In genomic region chr7:69684955-69685631, GRCh38 we compare ENCODE assay signal across 1 cellular context.
TF ChIP-seq lines count a peak whose summit lies in the region.

No MANE protein-coding gene starts in this region.

TF ChIP-seq in GM12878, 131 proteins besides CTCF, POLR2A, EP300 and RAD21 (continued from another document and continues in another):
- TF ChIP-seq, protein P1, sequence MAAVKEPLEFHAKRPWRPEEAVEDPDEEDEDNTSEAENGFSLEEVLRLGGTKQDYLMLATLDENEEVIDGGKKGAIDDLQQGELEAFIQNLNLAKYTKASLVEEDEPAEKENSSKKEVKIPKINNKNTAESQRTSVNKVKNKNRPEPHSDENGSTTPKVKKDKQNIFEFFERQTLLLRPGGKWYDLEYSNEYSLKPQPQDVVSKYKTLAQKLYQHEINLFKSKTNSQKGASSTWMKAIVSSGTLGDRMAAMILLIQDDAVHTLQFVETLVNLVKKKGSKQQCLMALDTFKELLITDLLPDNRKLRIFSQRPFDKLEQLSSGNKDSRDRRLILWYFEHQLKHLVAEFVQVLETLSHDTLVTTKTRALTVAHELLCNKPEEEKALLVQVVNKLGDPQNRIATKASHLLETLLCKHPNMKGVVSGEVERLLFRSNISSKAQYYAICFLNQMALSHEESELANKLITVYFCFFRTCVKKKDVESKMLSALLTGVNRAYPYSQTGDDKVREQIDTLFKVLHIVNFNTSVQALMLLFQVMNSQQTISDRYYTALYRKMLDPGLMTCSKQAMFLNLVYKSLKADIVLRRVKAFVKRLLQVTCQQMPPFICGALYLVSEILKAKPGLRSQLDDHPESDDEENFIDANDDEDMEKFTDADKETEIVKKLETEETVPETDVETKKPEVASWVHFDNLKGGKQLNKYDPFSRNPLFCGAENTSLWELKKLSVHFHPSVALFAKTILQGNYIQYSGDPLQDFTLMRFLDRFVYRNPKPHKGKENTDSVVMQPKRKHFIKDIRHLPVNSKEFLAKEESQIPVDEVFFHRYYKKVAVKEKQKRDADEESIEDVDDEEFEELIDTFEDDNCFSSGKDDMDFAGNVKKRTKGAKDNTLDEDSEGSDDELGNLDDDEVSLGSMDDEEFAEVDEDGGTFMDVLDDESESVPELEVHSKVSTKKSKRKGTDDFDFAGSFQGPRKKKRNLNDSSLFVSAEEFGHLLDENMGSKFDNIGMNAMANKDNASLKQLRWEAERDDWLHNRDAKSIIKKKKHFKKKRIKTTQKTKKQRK (IDR thresholded peaks at IDR 0.05; ENCODE audit: low read depth, low read length) = no peak
- TF ChIP-seq RBBP5 (conservative IDR thresholded peaks at IDR 0.05) (no peak), NR2C2 (IDR thresholded peaks at IDR 0.05; ENCODE audit: borderline replicate concordance, control insufficient read depth, insufficient read length, low read depth) (no peak), NR2C1 (IDR thresholded peaks at IDR 0.05) (no peak), WRNIP1 (IDR thresholded peaks at IDR 0.05; ENCODE audit: borderline replicate concordance, low read depth, low read length) (no peak), BHLHE40 (IDR thresholded peaks at IDR 0.05; ENCODE audit: borderline replicate concordance in 1 of 2, low read depth in 2 of 2, low read length in 1 of 2) (peak; percentile 11 to 30; a peak in 1 of 4 replicates), IRF5 (IDR thresholded peaks at IDR 0.05; ENCODE audit: borderline replicate concordance) (no peak), CREM (IDR thresholded peaks at IDR 0.05; ENCODE audit: low read depth) (0 out of 2 replicates have a peak, but pooled peaks have one; percentile 28), PKNOX1 (IDR thresholded peaks at IDR 0.05) (no peak), NFYA (IDR thresholded peaks at IDR 0.05; ENCODE audit: borderline replicate concordance, low read depth, low read length) (no peak), TCF7 (IDR thresholded peaks at IDR 0.05; ENCODE audit: borderline replicate concordance) (no peak), RAD51 (IDR thresholded peaks at IDR 0.05) (no peak), ZBED1 (IDR thresholded peaks at IDR 0.05; ENCODE audit: borderline replicate concordance) (no peak), SIX5 (IDR thresholded peaks at IDR 0.05; ENCODE audit: low read depth, low read length, severe bottlenecking) (no peak), ZBTB33 (IDR thresholded peaks at IDR 0.05) (no peak), KLF5 (IDR thresholded peaks at IDR 0.05; ENCODE audit: partially characterized antibody) (no peak), EED (IDR thresholded peaks at IDR 0.05; ENCODE audit: low read depth) (0 out of 2 replicates have a peak, but pooled peaks have one; percentile 31), SRF (IDR thresholded peaks at IDR 0.05; ENCODE audit: low read depth in 2 of 2, low read length in 2 of 2) (no peak), BACH1 (IDR thresholded peaks at IDR 0.05; ENCODE audit: borderline replicate concordance) (no peak), ATF3 (IDR thresholded peaks at IDR 0.05; ENCODE audit: borderline replicate concordance, extremely low read depth, low read depth, low read length) (no peak), JUND (IDR thresholded peaks at IDR 0.05; ENCODE audit: low read depth, low read length) (no peak), IKZF2 (IDR thresholded peaks at IDR 0.05) (peak; percentile 89), TAF1 (IDR thresholded peaks at IDR 0.05; ENCODE audit: borderline replicate concordance, low read depth, low read length) (no peak), USF1 (IDR thresholded peaks at IDR 0.05; ENCODE audit: borderline replicate concordance, extremely low read length, insufficient read depth, low read depth, low read length) (no peak), ZNF24 (IDR thresholded peaks at IDR 0.05) (no peak), MTA3 (IDR thresholded peaks at IDR 0.05; ENCODE audit: borderline replicate concordance, low read length) (no peak)
- TF ChIP-seq, protein P2, sequence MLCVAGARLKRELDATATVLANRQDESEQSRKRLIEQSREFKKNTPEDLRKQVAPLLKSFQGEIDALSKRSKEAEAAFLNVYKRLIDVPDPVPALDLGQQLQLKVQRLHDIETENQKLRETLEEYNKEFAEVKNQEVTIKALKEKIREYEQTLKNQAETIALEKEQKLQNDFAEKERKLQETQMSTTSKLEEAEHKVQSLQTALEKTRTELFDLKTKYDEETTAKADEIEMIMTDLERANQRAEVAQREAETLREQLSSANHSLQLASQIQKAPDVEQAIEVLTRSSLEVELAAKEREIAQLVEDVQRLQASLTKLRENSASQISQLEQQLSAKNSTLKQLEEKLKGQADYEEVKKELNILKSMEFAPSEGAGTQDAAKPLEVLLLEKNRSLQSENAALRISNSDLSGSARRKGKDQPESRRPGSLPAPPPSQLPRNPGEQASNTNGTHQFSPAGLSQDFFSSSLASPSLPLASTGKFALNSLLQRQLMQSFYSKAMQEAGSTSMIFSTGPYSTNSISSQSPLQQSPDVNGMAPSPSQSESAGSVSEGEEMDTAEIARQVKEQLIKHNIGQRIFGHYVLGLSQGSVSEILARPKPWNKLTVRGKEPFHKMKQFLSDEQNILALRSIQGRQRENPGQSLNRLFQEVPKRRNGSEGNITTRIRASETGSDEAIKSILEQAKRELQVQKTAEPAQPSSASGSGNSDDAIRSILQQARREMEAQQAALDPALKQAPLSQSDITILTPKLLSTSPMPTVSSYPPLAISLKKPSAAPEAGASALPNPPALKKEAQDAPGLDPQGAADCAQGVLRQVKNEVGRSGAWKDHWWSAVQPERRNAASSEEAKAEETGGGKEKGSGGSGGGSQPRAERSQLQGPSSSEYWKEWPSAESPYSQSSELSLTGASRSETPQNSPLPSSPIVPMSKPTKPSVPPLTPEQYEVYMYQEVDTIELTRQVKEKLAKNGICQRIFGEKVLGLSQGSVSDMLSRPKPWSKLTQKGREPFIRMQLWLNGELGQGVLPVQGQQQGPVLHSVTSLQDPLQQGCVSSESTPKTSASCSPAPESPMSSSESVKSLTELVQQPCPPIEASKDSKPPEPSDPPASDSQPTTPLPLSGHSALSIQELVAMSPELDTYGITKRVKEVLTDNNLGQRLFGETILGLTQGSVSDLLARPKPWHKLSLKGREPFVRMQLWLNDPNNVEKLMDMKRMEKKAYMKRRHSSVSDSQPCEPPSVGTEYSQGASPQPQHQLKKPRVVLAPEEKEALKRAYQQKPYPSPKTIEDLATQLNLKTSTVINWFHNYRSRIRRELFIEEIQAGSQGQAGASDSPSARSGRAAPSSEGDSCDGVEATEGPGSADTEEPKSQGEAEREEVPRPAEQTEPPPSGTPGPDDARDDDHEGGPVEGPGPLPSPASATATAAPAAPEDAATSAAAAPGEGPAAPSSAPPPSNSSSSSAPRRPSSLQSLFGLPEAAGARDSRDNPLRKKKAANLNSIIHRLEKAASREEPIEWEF (IDR thresholded peaks at IDR 0.05; ENCODE audit: insufficient replicate concordance, low read depth, low read length) = no peak
- TF ChIP-seq, protein P3, sequence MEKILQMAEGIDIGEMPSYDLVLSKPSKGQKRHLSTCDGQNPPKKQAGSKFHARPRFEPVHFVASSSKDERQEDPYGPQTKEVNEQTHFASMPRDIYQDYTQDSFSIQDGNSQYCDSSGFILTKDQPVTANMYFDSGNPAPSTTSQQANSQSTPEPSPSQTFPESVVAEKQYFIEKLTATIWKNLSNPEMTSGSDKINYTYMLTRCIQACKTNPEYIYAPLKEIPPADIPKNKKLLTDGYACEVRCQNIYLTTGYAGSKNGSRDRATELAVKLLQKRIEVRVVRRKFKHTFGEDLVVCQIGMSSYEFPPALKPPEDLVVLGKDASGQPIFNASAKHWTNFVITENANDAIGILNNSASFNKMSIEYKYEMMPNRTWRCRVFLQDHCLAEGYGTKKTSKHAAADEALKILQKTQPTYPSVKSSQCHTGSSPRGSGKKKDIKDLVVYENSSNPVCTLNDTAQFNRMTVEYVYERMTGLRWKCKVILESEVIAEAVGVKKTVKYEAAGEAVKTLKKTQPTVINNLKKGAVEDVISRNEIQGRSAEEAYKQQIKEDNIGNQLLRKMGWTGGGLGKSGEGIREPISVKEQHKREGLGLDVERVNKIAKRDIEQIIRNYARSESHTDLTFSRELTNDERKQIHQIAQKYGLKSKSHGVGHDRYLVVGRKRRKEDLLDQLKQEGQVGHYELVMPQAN (conservative IDR thresholded peaks at IDR 0.05) = no peak
- TF ChIP-seq, protein P4, sequence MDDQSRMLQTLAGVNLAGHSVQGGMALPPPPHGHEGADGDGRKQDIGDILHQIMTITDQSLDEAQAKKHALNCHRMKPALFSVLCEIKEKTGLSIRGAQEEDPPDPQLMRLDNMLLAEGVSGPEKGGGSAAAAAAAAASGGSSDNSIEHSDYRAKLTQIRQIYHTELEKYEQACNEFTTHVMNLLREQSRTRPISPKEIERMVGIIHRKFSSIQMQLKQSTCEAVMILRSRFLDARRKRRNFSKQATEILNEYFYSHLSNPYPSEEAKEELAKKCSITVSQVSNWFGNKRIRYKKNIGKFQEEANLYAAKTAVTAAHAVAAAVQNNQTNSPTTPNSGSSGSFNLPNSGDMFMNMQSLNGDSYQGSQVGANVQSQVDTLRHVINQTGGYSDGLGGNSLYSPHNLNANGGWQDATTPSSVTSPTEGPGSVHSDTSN (IDR thresholded peaks at IDR 0.05; ENCODE audit: insufficient replicate concordance, low read depth, low read length) = no peak
- TF ChIP-seq, protein P5, sequence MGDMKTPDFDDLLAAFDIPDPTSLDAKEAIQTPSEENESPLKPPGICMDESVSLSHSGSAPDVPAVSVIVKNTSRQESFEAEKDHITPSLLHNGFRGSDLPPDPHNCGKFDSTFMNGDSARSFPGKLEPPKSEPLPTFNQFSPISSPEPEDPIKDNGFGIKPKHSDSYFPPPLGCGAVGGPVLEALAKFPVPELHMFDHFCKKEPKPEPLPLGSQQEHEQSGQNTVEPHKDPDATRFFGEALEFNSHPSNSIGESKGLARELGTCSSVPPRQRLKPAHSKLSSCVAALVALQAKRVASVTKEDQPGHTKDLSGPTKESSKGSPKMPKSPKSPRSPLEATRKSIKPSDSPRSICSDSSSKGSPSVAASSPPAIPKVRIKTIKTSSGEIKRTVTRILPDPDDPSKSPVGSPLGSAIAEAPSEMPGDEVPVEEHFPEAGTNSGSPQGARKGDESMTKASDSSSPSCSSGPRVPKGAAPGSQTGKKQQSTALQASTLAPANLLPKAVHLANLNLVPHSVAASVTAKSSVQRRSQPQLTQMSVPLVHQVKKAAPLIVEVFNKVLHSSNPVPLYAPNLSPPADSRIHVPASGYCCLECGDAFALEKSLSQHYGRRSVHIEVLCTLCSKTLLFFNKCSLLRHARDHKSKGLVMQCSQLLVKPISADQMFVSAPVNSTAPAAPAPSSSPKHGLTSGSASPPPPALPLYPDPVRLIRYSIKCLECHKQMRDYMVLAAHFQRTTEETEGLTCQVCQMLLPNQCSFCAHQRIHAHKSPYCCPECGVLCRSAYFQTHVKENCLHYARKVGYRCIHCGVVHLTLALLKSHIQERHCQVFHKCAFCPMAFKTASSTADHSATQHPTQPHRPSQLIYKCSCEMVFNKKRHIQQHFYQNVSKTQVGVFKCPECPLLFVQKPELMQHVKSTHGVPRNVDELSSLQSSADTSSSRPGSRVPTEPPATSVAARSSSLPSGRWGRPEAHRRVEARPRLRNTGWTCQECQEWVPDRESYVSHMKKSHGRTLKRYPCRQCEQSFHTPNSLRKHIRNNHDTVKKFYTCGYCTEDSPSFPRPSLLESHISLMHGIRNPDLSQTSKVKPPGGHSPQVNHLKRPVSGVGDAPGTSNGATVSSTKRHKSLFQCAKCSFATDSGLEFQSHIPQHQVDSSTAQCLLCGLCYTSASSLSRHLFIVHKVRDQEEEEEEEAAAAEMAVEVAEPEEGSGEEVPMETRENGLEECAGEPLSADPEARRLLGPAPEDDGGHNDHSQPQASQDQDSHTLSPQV (IDR thresholded peaks at IDR 0.05) = no peak
- TF ChIP-seq, protein P6, sequence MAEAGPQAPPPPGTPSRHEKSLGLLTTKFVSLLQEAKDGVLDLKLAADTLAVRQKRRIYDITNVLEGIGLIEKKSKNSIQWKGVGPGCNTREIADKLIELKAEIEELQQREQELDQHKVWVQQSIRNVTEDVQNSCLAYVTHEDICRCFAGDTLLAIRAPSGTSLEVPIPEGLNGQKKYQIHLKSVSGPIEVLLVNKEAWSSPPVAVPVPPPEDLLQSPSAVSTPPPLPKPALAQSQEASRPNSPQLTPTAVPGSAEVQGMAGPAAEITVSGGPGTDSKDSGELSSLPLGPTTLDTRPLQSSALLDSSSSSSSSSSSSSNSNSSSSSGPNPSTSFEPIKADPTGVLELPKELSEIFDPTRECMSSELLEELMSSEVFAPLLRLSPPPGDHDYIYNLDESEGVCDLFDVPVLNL (IDR thresholded peaks at IDR 0.05; ENCODE audit: low read depth, low read length) = no peak
